In the genomic region with DNA sequence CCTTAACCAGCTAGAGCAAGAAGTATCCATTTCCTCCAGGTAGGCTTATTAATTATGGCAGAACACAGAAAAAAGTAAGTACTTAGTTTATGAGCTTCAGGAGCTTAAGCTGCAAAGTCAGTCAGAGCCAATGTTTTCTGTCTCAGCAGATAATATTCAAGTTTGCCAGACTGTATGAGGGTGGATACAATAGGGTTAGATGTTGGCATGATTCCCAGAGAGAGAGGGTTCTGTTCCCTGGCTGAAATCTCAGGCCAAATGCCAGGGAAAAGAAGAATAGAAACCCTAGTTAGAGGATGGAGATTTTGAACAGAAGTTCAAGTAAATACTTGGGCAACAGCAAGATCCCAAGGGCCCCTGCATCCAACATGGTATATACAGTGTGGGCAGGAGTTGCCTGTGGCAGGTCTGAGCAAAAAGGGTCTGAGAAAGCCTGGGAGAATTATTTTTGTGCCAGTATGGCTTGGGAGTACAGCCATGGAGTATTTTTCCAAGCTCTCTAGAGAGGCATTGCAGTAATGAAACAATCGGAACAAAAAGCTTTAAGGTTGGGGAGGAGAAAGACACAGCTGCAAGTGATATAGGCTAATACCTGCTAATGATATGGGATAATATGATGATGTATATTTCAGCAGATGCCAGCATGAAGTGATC, we compare ENCODE assay signal across 17 cellular contexts. TPM values are rescaled to one million over a fixed set of nuclear protein-coding genes. Genes with fewer than 3 reads are reported as not detected.
DNase-seq lines count a peak whose midpoint lies in the region; ATAC-seq and TF ChIP-seq lines count a peak whose summit lies in the region.
"Had no signal": no experiment of that assay in that cellular context is flagged by ENCODE, and none has a peak within 500 bp of the region (broad histone marks: within the 10 kb centered on the region; RNA-seq: fewer than 3 reads in every experiment).

No MANE protein-coding gene starts in this region.

- DNase-seq in Right ventricle myocardium inferior (ENCODE audit: missing footprints) (no peak), left ventricle myocardium inferior (no peak), fibroblast of the conjunctiva (ENCODE audit: low read depth) (peak; percentile 62), stromal cell of bone marrow (ENCODE audit: low read depth) (peak; percentile 4), SKM-1 treated with dmso at 0.1 percent for 144 hours (lab: John Stamatoyannopoulos, UW; ENCODE audit: unreplicated experiment) (no peak)
- DNase-seq in activated CD4-positive, CD25-positive, alpha-beta regulatory T cell (lab: John Stamatoyannopoulos, UW), result no peak
- DNase-seq in activated CD8-positive, alpha-beta memory T cell treated with anti-CD3 and anti-CD28 coated beads, Interleukin-2, amount 50 U/mL, for 48 hours, result no peak
- DNase-seq: activated B cell treated with CpG ODN at 0.5 μM for 24 hours; kidney; naive thymus-derived CD4-positive, alpha-beta T cell; NCI-H226; small intestine; uterus had no signal

- H3K4me1 ChIP-seq in left ventricle myocardium inferior, result peaks cover 12% of the 10 kb centered on the region
- H3K4me1 ChIP-seq: ascending aorta, SJCRH30, uterus had no signal

- no peak for TF ChIP-seq CTCF in left ventricle myocardium inferior (IDR thresholded peaks at IDR 0.05; ENCODE audit: borderline replicate concordance)

- no peak overlapping the region for H3K27ac ChIP-seq in left ventricle myocardium inferior (replicated peaks)
- H3K27ac ChIP-seq: ascending aorta, SJCRH30, uterus had no signal

- H3K36me3 ChIP-seq in left ventricle myocardium inferior, result no peaks in the 10 kb centered on the region
- H3K36me3 ChIP-seq: ascending aorta, SJCRH30, uterus had no signal

- H3K27me3 ChIP-seq in left ventricle myocardium inferior (ENCODE audit: low read depth), result no peaks in the 10 kb centered on the region
- H3K27me3 ChIP-seq: ascending aorta, SJCRH30, uterus had no signal

- H3K9me3 ChIP-seq in left ventricle myocardium inferior (replicated peaks), result no peaks in the 10 kb centered on the region
- H3K9me3 ChIP-seq: ascending aorta, SJCRH30, uterus had no signal

- H3K4me3 ChIP-seq in left ventricle myocardium inferior, result no peak overlapping the region
- H3K4me3 ChIP-seq: ascending aorta, SJCRH30, uterus had no signal

- intact Hi-C loops in Right ventricle myocardium inferior (cut with DNase I), result no loop called here
- intact Hi-C loops in left ventricle myocardium inferior (cut with micrococcal nuclease), result no loop called here

- ATAC-seq in Right ventricle myocardium inferior (peak; percentile 63), SK-N-SH treated with all-trans-retinoic acid at 6 μM for 48 hours (peak; percentile 97)
- ATAC-seq: HCT116; naive thymus-derived CD4-positive, alpha-beta T cell had no signal

TF ChIP-seq in SK-N-SH treated with all-trans-retinoic acid at 6 μM for 48 hours, 23 proteins besides CTCF, POLR2A, EP300 and RAD21:
- no peak for TF ChIP-seq ZNF70 (CRISPR knock-in tag; IDR thresholded peaks at IDR 0.05)
- peak; percentile 12; the same call in 1 of the 2 replicates for TF ChIP-seq ISL1 (CRISPR knock-in tag; IDR thresholded peaks at IDR 0.05)

RNA-seq across cellular contexts. Expression of a gene that starts 30.9 kb away (rescaled TPM):
- 120 TPM for total RNA-seq in Right ventricle myocardium inferior
- 112 TPM for total RNA-seq in left ventricle myocardium inferior

Comparison
In these comparisons a context has a peak if more than half of its experiments do, and no peak if none do; other contexts are left out.
1. DNase-seq: peak in fibroblast of the conjunctiva (single experiment) and stromal cell of bone marrow (single experiment); none in Right ventricle myocardium inferior (single experiment), left ventricle myocardium inferior (single experiment), SKM-1 treated with dmso at 0.1 percent for 144 hours (single experiment), activated CD4-positive, CD25-positive, alpha-beta regulatory T cell (0 of 4) and activated CD8-positive, alpha-beta memory T cell treated with anti-CD3 and anti-CD28 coated beads, Interleukin-2, amount 50 U/mL, for 48 hours (single experiment).